16 cellular contexts compared by ENCODE assay signal in the genomic region with DNA sequence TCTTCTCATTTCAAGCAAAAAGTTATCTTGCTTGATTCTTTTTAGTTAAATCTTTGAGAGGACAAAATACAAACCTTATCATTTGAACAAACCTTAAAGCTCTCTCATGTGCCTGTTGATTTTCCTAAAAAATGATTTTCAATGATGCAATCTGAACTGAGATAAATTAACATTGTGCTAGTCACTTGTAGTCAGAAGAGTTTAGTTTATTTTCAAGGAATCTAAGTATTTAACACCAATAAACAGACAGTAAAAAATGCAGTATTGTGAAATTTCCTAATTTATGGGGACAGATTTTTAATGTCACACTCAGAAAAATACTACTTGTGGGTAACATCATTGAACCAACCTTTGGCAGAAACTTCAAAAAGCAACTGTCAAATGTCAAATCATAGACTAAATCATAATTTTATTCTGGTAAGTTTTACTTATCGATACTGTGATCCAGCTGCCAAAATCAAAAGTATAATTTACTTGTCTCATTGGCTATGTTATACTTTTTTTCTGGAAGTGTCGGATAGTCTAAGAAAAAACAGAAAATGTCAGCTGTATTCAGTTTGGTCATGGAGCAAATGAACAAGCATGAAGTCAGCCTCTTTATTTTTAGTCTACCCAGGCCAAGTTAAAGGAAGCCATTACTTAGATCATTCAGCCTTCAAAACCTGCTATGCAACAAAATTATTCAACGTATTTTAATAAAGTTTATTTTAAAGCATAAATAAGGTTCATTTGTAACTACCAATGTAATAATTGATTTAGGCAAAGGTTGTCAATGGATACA. TPM values are rescaled to one million over a fixed set of nuclear protein-coding genes. Genes with fewer than 3 reads are reported as not detected.
DNase-seq lines count a peak whose midpoint lies in the region; ATAC-seq and TF ChIP-seq lines count a peak whose summit lies in the region.
"Had no signal": no experiment of that assay in that cellular context is flagged by ENCODE, and none has a peak within 500 bp of the region (broad histone marks: within the 10 kb centered on the region; RNA-seq: fewer than 3 reads in every experiment).

No MANE protein-coding gene starts in this region.

- H3K36me3 ChIP-seq in GM23248 (ENCODE audit: low read depth) (no peaks in the 10 kb centered on the region), PC-9 (ENCODE audit: low read depth) (no peaks in the 10 kb centered on the region; the same call in 1 of the 2 replicates), muscle layer of duodenum (ENCODE audit: control insufficient read depth in 1 of 2, insufficient read depth in 2 of 2, low read length in 2 of 2) (no peaks in the 10 kb centered on the region), uterus (no peaks in the 10 kb centered on the region)
- H3K36me3 ChIP-seq: MG63 had no signal

- H3K79me2 ChIP-seq in GM23248 (ENCODE audit: insufficient read depth) (no peaks in the 10 kb centered on the region), PC-9 (ENCODE audit: low read depth) (no peaks in the 10 kb centered on the region)

- H2AFZ ChIP-seq in GM23248 (peak overlapping the region; percentile 41), PC-9 (peak overlapping the region; percentile 31; the same call in 1 of the 2 replicates)

- no peak overlapping the region; the same call in 1 of the 2 replicates for H3K9ac ChIP-seq in GM23248

- peak overlapping the region; percentile 10 for H3K4me2 ChIP-seq in GM23248 (ENCODE audit: unreplicated experiment)
- H3K4me2 ChIP-seq in PC-9: no peak overlapping the region

- POLR2A ChIA-PET in PC-9 (lab: Charles Lee; ENCODE audit: unreplicated experiment): no interaction called here

- no peak overlapping the region for H3K4me3 ChIP-seq in GM23248
- H3K4me3 ChIP-seq in PC-9: no peak overlapping the region
- H3K4me3 ChIP-seq in muscle layer of duodenum (ENCODE audit: low read depth in 1 of 2, low read length in 2 of 2): no peak overlapping the region
- H3K4me3 ChIP-seq in uterus: no peak overlapping the region
- H3K4me3 ChIP-seq in right cardiac atrium (ENCODE audit: low read length): no peak overlapping the region
- H3K4me3 ChIP-seq: MG63 had no signal

- ATAC-seq in right cardiac atrium: no peak
- no peak for ATAC-seq in HG03342 (IDR thresholded peaks at IDR 0.05; ENCODE audit: unreplicated experiment)
- ATAC-seq: T-helper 17 cell had no signal

- CTCF ChIA-PET in PC-9 (lab: Charles Lee): interaction anchor here (0.5 kb wide), 1 partner anchor 353 kb away, joined by 3 read pairs; no protein-coding TSS in a partner anchor

- no peaks in the 10 kb centered on the region for H3K9me2 ChIP-seq in GM23248 (ENCODE audit: insufficient read depth)
- peaks cover 7% of the 10 kb centered on the region; the same call in 1 of the 2 replicates for H3K9me2 ChIP-seq in PC-9 (ENCODE audit: insufficient read depth)

- WGBS in GM23248 (ENCODE audit: low coverage in 1 of 2, low lambda C conversion rate in 2 of 2, missing lambda C conversion rate in 2 of 2), 2 experiments: 7 to 11% methylated on average over 3 of the region's 3 CpGs
- WGBS in right cardiac atrium: 78% methylated on average over 3 of the region's 3 CpGs

- DNase-seq in GM23248: peak; percentile 54
- DNase-seq in PC-9: no peak
- no peak for DNase-seq in uterus
- DNase-seq in right cardiac atrium: no peak
- DNase-seq in NCI-H1694 (lab: John Stamatoyannopoulos, UW): no peak
- DNase-seq: CD4-positive, alpha-beta T cell; DMS53; HFFc6; Karpas-422; MG63; NCI-H1105; NCI-H2081 treated with DMSO at 0.1 percent for 48 hours; SHP77; T-helper 17 cell had no signal

- no peaks in the 10 kb centered on the region for H4K20me1 ChIP-seq in GM23248 (ENCODE audit: insufficient read depth)
- no peaks in the 10 kb centered on the region for H4K20me1 ChIP-seq in PC-9 (ENCODE audit: insufficient read depth)

- H3K27me3 ChIP-seq in GM23248 (replicated peaks; ENCODE audit: insufficient read depth) (no peaks in the 10 kb centered on the region), PC-9 (ENCODE audit: insufficient read depth, low read depth) (no peaks in the 10 kb centered on the region), muscle layer of duodenum (ENCODE audit: low read depth, low read length) (no peaks in the 10 kb centered on the region), uterus (no peaks in the 10 kb centered on the region), right cardiac atrium (ENCODE audit: control insufficient read depth, insufficient read depth) (no peaks in the 10 kb centered on the region)
- H3K27me3 ChIP-seq: MG63 had no signal

- TF ChIP-seq POLR2A in uterus (IDR thresholded peaks at IDR 0.05): no peak

- intact Hi-C loops in PC-9 (cut with micrococcal nuclease; ENCODE audit: unreplicated experiment): no loop called here
- intact Hi-C loops in uterus (cut with DNase I; ENCODE audit: low total_unique reads): no loop called here
- intact Hi-C loops in right cardiac atrium (cut with DNase I): no loop called here

- in situ Hi-C loops in GM23248 (cut with MboI): no loop called here

- H3F3A ChIP-seq in GM23248 (ENCODE audit: insufficient read depth) (peaks cover 7% of the 10 kb centered on the region; the same call in 1 of the 2 replicates), PC-9 (ENCODE audit: insufficient read depth, low read depth) (peaks cover 4% of the 10 kb centered on the region; the same call in 1 of the 2 replicates)

- BruUV-seq in PC-9 (replicated peaks; lab: Mats Ljungman, UMichigan): no TSS peak

- H3K4me1 ChIP-seq in GM23248 (ENCODE audit: insufficient read depth): peaks cover 19% of the 10 kb centered on the region
- H3K4me1 ChIP-seq in PC-9 (replicated peaks; ENCODE audit: insufficient read depth): peaks cover 22% of the 10 kb centered on the region
- H3K4me1 ChIP-seq in muscle layer of duodenum (ENCODE audit: control insufficient read depth in 1 of 2, insufficient read depth in 2 of 2, low read length in 2 of 2): no peaks in the 10 kb centered on the region
- H3K4me1 ChIP-seq in uterus: no peaks in the 10 kb centered on the region
- no peaks in the 10 kb centered on the region for H3K4me1 ChIP-seq in right cardiac atrium (ENCODE audit: control insufficient read depth, insufficient read depth, low read length)

- H3K9me3 ChIP-seq in GM23248 (ENCODE audit: low read depth) (no peaks in the 10 kb centered on the region), PC-9 (ENCODE audit: insufficient read depth, low read depth) (0 out of 2 replicates have a peak, but pooled peaks cover 5% of the 10 kb centered on the region), muscle layer of duodenum (ENCODE audit: control insufficient read depth in 1 of 2, low read length in 2 of 2) (no peaks in the 10 kb centered on the region), uterus (no peaks in the 10 kb centered on the region), right cardiac atrium (ENCODE audit: control insufficient read depth, low read length) (no peaks in the 10 kb centered on the region)
- H3K9me3 ChIP-seq: MG63 had no signal

- no peak for TF ChIP-seq CTCF in PC-9 (conservative IDR thresholded peaks at IDR 0.05)
- TF ChIP-seq CTCF in uterus (IDR thresholded peaks at IDR 0.05): no peak

- H3K27ac ChIP-seq in GM23248 (peak overlapping the region; percentile 42), PC-9 (no peak overlapping the region), muscle layer of duodenum (ENCODE audit: low read length) (peak overlapping the region; percentile 37), uterus (peak overlapping the region; percentile 29 to 49), right cardiac atrium (ENCODE audit: low read length) (no peak overlapping the region)

RNA-seq across cellular contexts. Expression of a gene that starts 52.4 kb away (rescaled TPM):
- total RNA-seq in GM23248 (2014; rRNA removed; shearing (Covaris generic)): 123 and 128 TPM in 2 replicates
- polyA plus RNA-seq in GM23248 (2016; fragmentation: Nextera tagmentation; extraction: Ambion mirVana) (85.5 and 95.7 TPM in 2 replicates), right cardiac atrium (15.8 TPM)
- total RNA-seq in PC-9 (2021) (79.4 and 106 TPM in 2 replicates), uterus (100 to 1,000 TPM in 3 of 4 donors, 10 to 100 TPM in 1; 49.7 to 188 (median 165) TPM), right cardiac atrium (100 to 1,000 TPM in 1 of 4 donors, 10 to 100 TPM in 3; 82.9 to 117 (median 84.9) TPM)

Comparison
In these comparisons a context has a peak if more than half of its experiments do, and no peak if none do; other contexts are left out.
1. H3K27ac ChIP-seq: peak in GM23248 (single experiment), muscle layer of duodenum (single experiment) and uterus (2 of 2); none in PC-9 (single experiment) and right cardiac atrium (single experiment).